ENCODE assay signal across 8 cellular contexts in genomic region chr14:100317897-100318808, GRCh38. TPM values are rescaled to one million over a fixed set of nuclear protein-coding genes. Genes with fewer than 3 reads are reported as not detected.
A peak's percentile ranks its signal among the peaks of the same experiment; 100 is the strongest.
DNase-seq lines count a peak whose midpoint lies in the region; ATAC-seq and TF ChIP-seq lines count a peak whose summit lies in the region.

No MANE protein-coding gene starts in this region.

- H3K4me3 ChIP-seq in RWPE2 (ENCODE audit: severe bottlenecking) (no peak overlapping the region), skin epidermis (peak overlapping the region; percentile 19 to 25 (median 22))

- peak; percentile 82 for ATAC-seq in GM18505 (IDR thresholded peaks at IDR 0.05; ENCODE audit: unreplicated experiment)
- ATAC-seq in HG02885 (IDR thresholded peaks at IDR 0.05; ENCODE audit: poor library complexity, unreplicated experiment) = peak; percentile 86
- ATAC-seq in RWPE2 (ENCODE audit: low read depth) = peak; percentile 33; the same call in 2 of the 3 replicates
- peak; percentile 92 for ATAC-seq in left ventricle myocardium superior

- no peak for DNase-seq in RWPE2 (ENCODE audit: low spot score)
- peak; percentile 71 for DNase-seq in activated naive CD4-positive, alpha-beta T cell treated with anti-CD3 and anti-CD28 coated beads, Interleukin-2, amount 50 U/mL, for 16 hours
- DNase-seq in left ventricle myocardium superior = peak; percentile 91
- DNase-seq in DMS 273 (lab: John Stamatoyannopoulos, UW; ENCODE audit: unreplicated experiment) = no peak
- DNase-seq in NCI-H345 treated with DMSO at 0.1 percent for 48 hours (lab: John Stamatoyannopoulos, UW; ENCODE audit: unreplicated experiment) = no peak

- peak; percentile 25 for TF ChIP-seq POLR2A in GM18505 (IDR thresholded peaks at IDR 0.05; ENCODE audit: borderline replicate concordance, extremely low read depth, insufficient read depth, insufficient read length)

- no peaks in the 10 kb centered on the region for H3K9me3 ChIP-seq in RWPE2 (ENCODE audit: severe bottlenecking)

- H3K4me1 ChIP-seq in RWPE2 (ENCODE audit: insufficient read depth, poor library complexity, severe bottlenecking) = peaks cover 4% of the 10 kb centered on the region

- intact Hi-C loops in left ventricle myocardium superior (cut with micrococcal nuclease) = no loop called here

- H3K36me3 ChIP-seq in RWPE2 (ENCODE audit: low read depth) = no peaks in the 10 kb centered on the region

- H3K27me3 ChIP-seq in RWPE2 (ENCODE audit: insufficient read depth, poor library complexity, severe bottlenecking) = no peaks in the 10 kb centered on the region

- no peak overlapping the region for H3K27ac ChIP-seq in RWPE2 (ENCODE audit: poor library complexity, severe bottlenecking)
- H3K27ac ChIP-seq in skin epidermis = peak overlapping the region in 11 of 21 experiments; percentile 1 to 67 (median 32)

- TF ChIP-seq CTCF in RWPE2 (IDR thresholded peaks at IDR 0.05; ENCODE audit: poor library complexity, severe bottlenecking) = peak; percentile 67

RNA-seq across cellular contexts. Expression of gene SLC25A47, which starts 5.0 kb away (rescaled TPM):
- not detected for total RNA-seq in left ventricle myocardium superior

RNA-seq across cellular contexts. Expression of gene SLC25A29, which starts 11.9 kb away (rescaled TPM):
- 16.5 TPM for total RNA-seq in left ventricle myocardium superior

RNA-seq across cellular contexts. Expression of gene WDR25, which starts 58.1 kb away (rescaled TPM):
- 4.5 TPM for total RNA-seq in left ventricle myocardium superior

Comparison
In these comparisons a context has a peak if more than half of its experiments do, and no peak if none do; other contexts are left out.
1. ATAC-seq: peak in every context shown above with its lines; median percentile 92 in left ventricle myocardium superior; 86 in HG02885; 82 in GM18505; 33 in RWPE2.
2. DNase-seq: peak in activated naive CD4-positive, alpha-beta T cell treated with anti-CD3 and anti-CD28 coated beads, Interleukin-2, amount 50 U/mL, for 16 hours (single experiment) and left ventricle myocardium superior (single experiment); none in RWPE2 (single experiment), DMS 273 (single experiment) and NCI-H345 treated with DMSO at 0.1 percent for 48 hours (single experiment).